19 cellular contexts compared by ENCODE assay signal in the genomic region with DNA sequence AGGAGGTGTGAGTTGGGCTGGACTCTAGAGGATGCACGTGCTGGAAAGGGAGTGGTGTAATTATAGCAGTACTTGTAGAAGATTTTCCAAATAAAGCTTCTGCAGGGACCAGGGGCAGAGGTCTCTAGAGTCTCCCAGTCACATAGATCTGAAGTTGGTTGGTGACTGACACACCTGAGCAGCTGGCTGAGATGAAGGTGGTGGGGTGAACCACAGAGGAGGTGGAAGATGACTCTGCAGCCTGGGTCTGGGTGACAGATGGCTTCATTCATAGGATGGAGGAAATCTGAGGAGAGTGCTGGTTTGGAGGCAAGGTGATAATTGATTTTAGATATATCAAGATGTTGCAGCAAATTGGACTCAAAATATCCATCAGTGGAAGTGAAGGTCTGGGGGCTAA.
"Had no signal": no experiment of that assay in that cellular context is flagged by ENCODE, and none has a peak within 500 bp of the region (broad histone marks: within the 10 kb centered on the region; RNA-seq: fewer than 3 reads in every experiment).

No MANE protein-coding gene starts in this region.

- H3K9me3 Mint-ChIP-seq: effector memory CD8-positive, alpha-beta T cell; immature natural killer cell; memory B cell; naive B cell; neural progenitor cell; stimulated activated memory B cell treated with anti-CD40 and anti-IgM and Interleukin-4, amounts not matched to agents 10 μg/mL and 1 μg/mL and 100 μg/mL, for 72 hours had no signal

- ATAC-seq: effector memory CD8-positive, alpha-beta T cell; heart right ventricle; psoas muscle; right cardiac atrium; stimulated activated memory B cell treated with anti-CD40 and anti-IgM and Interleukin-4, amounts not matched to agents 10 μg/mL and 1 μg/mL and 100 μg/mL, for 72 hours had no signal

- H3K36me3 Mint-ChIP-seq: activated naive CD8-positive, alpha-beta T cell; immature natural killer cell; memory B cell; naive B cell; neural progenitor cell; stimulated activated memory B cell treated with anti-CD40 and anti-IgM and Interleukin-4, amounts not matched to agents 10 μg/mL and 1 μg/mL and 100 μg/mL, for 72 hours had no signal

- H3K27ac Mint-ChIP-seq: activated naive CD8-positive, alpha-beta T cell; immature natural killer cell; memory B cell; neural progenitor cell; stimulated activated memory B cell treated with anti-CD40 and anti-IgM and Interleukin-4, amounts not matched to agents 10 μg/mL and 1 μg/mL and 100 μg/mL, for 72 hours had no signal

- DNase-seq: activated CD4-positive, alpha-beta T cell treated with anti-CD3 and anti-CD28 coated beads, Interleukin-2, amount 50 U/mL, for 1 hour; activated gamma-delta T cell; activated T-cell treated with anti-CD3 and anti-CD28 coated beads, Interleukin-2, amount 50 U/mL, for 1 hour; amygdala; dermis blood vessel endothelial cell; effector memory CD8-positive, alpha-beta T cell; esophagus squamous epithelium; heart right ventricle; immature natural killer cell; kidney glomerular epithelial cell; naive B cell; ovary; psoas muscle; right cardiac atrium; stimulated activated CD4-positive, alpha-beta T cell treated with anti-CD3 and anti-CD28 coated beads, Interleukin-4, amount 100 ng/mL, for 1 hour had no signal

- H3K4me3 Mint-ChIP-seq: activated naive CD8-positive, alpha-beta T cell; effector memory CD8-positive, alpha-beta T cell; immature natural killer cell; memory B cell; naive B cell; neural progenitor cell; stimulated activated memory B cell treated with anti-CD40 and anti-IgM and Interleukin-4, amounts not matched to agents 10 μg/mL and 1 μg/mL and 100 μg/mL, for 72 hours had no signal

- H3K27me3 Mint-ChIP-seq: activated naive CD8-positive, alpha-beta T cell; memory B cell; stimulated activated memory B cell treated with anti-CD40 and anti-IgM and Interleukin-4, amounts not matched to agents 10 μg/mL and 1 μg/mL and 100 μg/mL, for 72 hours had no signal

- H3K4me1 Mint-ChIP-seq: memory B cell; naive B cell; neural progenitor cell; stimulated activated memory B cell treated with anti-CD40 and anti-IgM and Interleukin-4, amounts not matched to agents 10 μg/mL and 1 μg/mL and 100 μg/mL, for 72 hours had no signal
